ENCODE assay signal across 21 cellular contexts in genomic region chr2:151217343-151217742, GRCh38.
"Had no signal": no experiment of that assay in that cellular context is flagged by ENCODE, and none has a peak within 500 bp of the region (broad histone marks: within the 10 kb centered on the region; RNA-seq: fewer than 3 reads in every experiment).

No MANE protein-coding gene starts in this region.

- H3K4me1 Mint-ChIP-seq: endodermal cell; naive thymus-derived CD4-positive, alpha-beta T cell had no signal

- H3K36me3 ChIP-seq: neutrophil had no signal

- DNase-seq: effector CD4-positive, alpha-beta T cell; endodermal cell; erythroblast; foreskin keratinocyte; head of caudate nucleus; kidney glomerular epithelial cell; mammary epithelial cell; naive thymus-derived CD4-positive, alpha-beta T cell; nephron progenitor cell; right cardiac atrium; stimulated activated CD4-positive, alpha-beta T cell treated with anti-CD3 and anti-CD28 coated beads, Interleukin-2, amount 100 ng/mL, for 48 hours; stimulated activated naive CD4-positive, alpha-beta T cell treated with Interleukin-2 at 50 U/mL for 16 hours had no signal

- H3K27ac Mint-ChIP-seq: endodermal cell; naive thymus-derived CD4-positive, alpha-beta T cell; nephron progenitor cell; progenitor cell of endocrine pancreas; type B pancreatic cell had no signal

- H3K27me3 Mint-ChIP-seq: progenitor cell of endocrine pancreas, type B pancreatic cell had no signal

- H3K36me3 Mint-ChIP-seq: naive thymus-derived CD4-positive, alpha-beta T cell; type B pancreatic cell had no signal

- H3K27ac ChIP-seq: coronary artery, foreskin keratinocyte, hepatocyte, neutrophil had no signal

- H3K4me3 Mint-ChIP-seq: endodermal cell; naive thymus-derived CD4-positive, alpha-beta T cell; nephron progenitor cell; type B pancreatic cell had no signal

- H3K9me3 Mint-ChIP-seq: endodermal cell; naive thymus-derived CD4-positive, alpha-beta T cell; nephron progenitor cell; type B pancreatic cell had no signal

- H3K4me3 ChIP-seq: coronary artery, hepatocyte, smooth muscle cell had no signal

- FAIRE-seq: endothelial cell of umbilical vein, urothelium cell line had no signal

- H3K27me3 ChIP-seq: foreskin keratinocyte, hepatocyte, neutrophil had no signal

- H3K9me3 ChIP-seq: neutrophil had no signal

- H3K4me1 ChIP-seq: foreskin keratinocyte had no signal

- ATAC-seq: foreskin keratinocyte; left lobe of liver; naive thymus-derived CD4-positive, alpha-beta T cell; right cardiac atrium had no signal
